1 cellular context compared by ENCODE assay signal in genomic region chr16:56950881-56951771, GRCh38.
TF ChIP-seq lines count a peak whose summit lies in the region.

No MANE protein-coding gene starts in this region.

TF ChIP-seq in GM12878, 131 proteins besides CTCF, POLR2A, EP300 and RAD21 (continued from another document):
- TF ChIP-seq E4F1 (IDR thresholded peaks at IDR 0.05; ENCODE audit: borderline replicate concordance, partially characterized antibody) (no peak), CUX1 (IDR thresholded peaks at IDR 0.05; ENCODE audit: insufficient replicate concordance, low read depth, low read length) (no peak), TAF1 (IDR thresholded peaks at IDR 0.05; ENCODE audit: borderline replicate concordance, low read depth, low read length) (no peak), DPF2 (IDR thresholded peaks at IDR 0.05) (peak; percentile 92), JUND (IDR thresholded peaks at IDR 0.05; ENCODE audit: low read depth, low read length) (no peak), ZSCAN29 (IDR thresholded peaks at IDR 0.05) (no peak), ESRRA (IDR thresholded peaks at IDR 0.05; ENCODE audit: low read length) (no peak), ZNF217 (IDR thresholded peaks at IDR 0.05) (0 out of 2 replicates have a peak, but pooled peaks have one; percentile 52), SMAD5 (IDR thresholded peaks at IDR 0.05; ENCODE audit: low read depth) (no peak), SMARCA5 (IDR thresholded peaks at IDR 0.05) (no peak; the same call in 1 of the 2 replicates), PML (IDR thresholded peaks at IDR 0.05; ENCODE audit: low read length) (no peak)
